9 cellular contexts compared by ENCODE assay signal in the genomic region with DNA sequence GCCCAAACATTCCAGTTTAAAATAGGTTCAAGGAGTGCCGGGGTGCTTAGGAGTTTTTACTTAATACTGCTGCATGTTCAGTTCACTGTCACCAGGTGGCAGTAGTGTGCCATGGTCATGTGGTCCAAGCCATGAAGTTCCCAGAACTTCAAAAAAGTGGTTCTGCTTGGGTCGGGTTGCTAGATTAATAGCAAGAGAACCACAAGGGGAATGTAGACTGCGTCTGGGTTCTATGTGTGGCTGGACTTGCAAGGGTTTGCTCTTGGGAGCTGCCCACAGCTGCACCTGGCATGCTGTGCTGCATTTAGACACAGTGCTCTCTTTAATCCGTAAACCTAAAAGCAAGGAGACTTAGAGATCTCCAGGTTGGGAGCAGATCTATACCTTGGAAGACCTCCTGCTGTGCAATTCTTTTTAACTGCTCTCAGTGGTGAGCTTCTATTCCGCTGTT. TPM values are rescaled to one million over a fixed set of nuclear protein-coding genes. Genes with fewer than 3 reads are reported as not detected.
DNase-seq lines count a peak whose midpoint lies in the region; ATAC-seq and TF ChIP-seq lines count a peak whose summit lies in the region.
"Had no signal": no experiment of that assay in that cellular context is flagged by ENCODE, and none has a peak within 500 bp of the region (broad histone marks: within the 10 kb centered on the region; RNA-seq: fewer than 3 reads in every experiment).

No MANE protein-coding gene starts in this region.

- no peak overlapping the region for H3K27ac Mint-ChIP-seq in CD4-positive, alpha-beta memory T cell
- H3K27ac Mint-ChIP-seq in activated CD4-positive, alpha-beta memory T cell treated with anti-CD3 and anti-CD28 coated beads for 36 hours, result no peak overlapping the region
- H3K27ac Mint-ChIP-seq in naive B cell, result no peak overlapping the region
- H3K27ac Mint-ChIP-seq: IgD-negative memory B cell had no signal

- peaks cover 0 to 3% (median 1%) of the 10 kb centered on the region in 4 donors for H3K4me1 Mint-ChIP-seq in CD4-positive, alpha-beta memory T cell
- H3K4me1 Mint-ChIP-seq in activated CD4-positive, alpha-beta memory T cell treated with anti-CD3 and anti-CD28 coated beads for 36 hours (ENCODE audit: low read depth), result no peaks in the 10 kb centered on the region
- no peaks in the 10 kb centered on the region for H3K4me1 Mint-ChIP-seq in naive B cell
- H3K4me1 Mint-ChIP-seq: IgD-negative memory B cell had no signal

- peak; percentile 87 for TF ChIP-seq CTCF in thoracic aorta (IDR thresholded peaks at IDR 0.05)

- peaks cover 11% of the 10 kb centered on the region for H3K4me1 ChIP-seq in CD4-positive, alpha-beta memory T cell (ENCODE audit: insufficient read depth, low read length)
- no peaks in the 10 kb centered on the region for H3K4me1 ChIP-seq in thoracic aorta (ENCODE audit: control insufficient read depth in 1 of 2, low read depth in 2 of 2)

- H3K4me3 ChIP-seq in CD4-positive, alpha-beta memory T cell (ENCODE audit: low read length in 2 of 2), result no peak overlapping the region
- H3K4me3 ChIP-seq in thoracic aorta, result no peak overlapping the region

- TF ChIP-seq POLR2A in erythroblast (IDR thresholded peaks at IDR 0.05; ENCODE audit: low read length), result no peak

- CTCF ChIA-PET in CD4-positive, alpha-beta memory T cell (lab: Charles Lee; ENCODE audit: partially characterized antibody), result interaction anchor here (0.7 to 12.1 kb wide), 29 partner anchors 9 to 508 kb away, joined by 3 to 147 read pairs (median 5); no protein-coding TSS in a partner anchor
- CTCF ChIA-PET in activated CD4-positive, alpha-beta memory T cell treated with anti-CD3 and anti-CD28 coated beads for 36 hours (lab: Charles Lee), result interaction anchor here (0.7 to 5.4 kb wide), 19 partner anchors 9 to 499 kb away, joined by 3 to 77 read pairs (median 4); no protein-coding TSS in a partner anchor

- ATAC-seq in GM21786 (IDR thresholded peaks at IDR 0.05; ENCODE audit: unreplicated experiment) (peak; percentile 58), naive B cell (ENCODE audit: low read depth in 2 of 2) (peak; percentile 56 to 69), thoracic aorta (ENCODE audit: insufficient number of reproducible peaks, low FRiP score, low read depth) (no peak)

- POLR2A ChIA-PET in CD4-positive, alpha-beta memory T cell (lab: Charles Lee; ENCODE audit: partially characterized antibody), result interaction anchor here (0.6 to 2.5 kb wide), 10 partner anchors 13 to 1058 kb away, joined by 3 to 9 read pairs (median 5); no protein-coding TSS in a partner anchor
- POLR2A ChIA-PET in activated CD4-positive, alpha-beta memory T cell treated with anti-CD3 and anti-CD28 coated beads for 36 hours (lab: Charles Lee), result no interaction called here

- no peaks in the 10 kb centered on the region for H3K9me3 ChIP-seq in CD4-positive, alpha-beta memory T cell (ENCODE audit: control insufficient read depth in 1 of 2, low read length in 2 of 2)
- no peaks in the 10 kb centered on the region for H3K9me3 ChIP-seq in thoracic aorta

- intact Hi-C loops in CD4-positive, alpha-beta memory T cell (cut with micrococcal nuclease), result loop anchor here (1.0 to 5.0 kb wide), 5 partner anchors 34 to 293 kb away; no protein-coding TSS in a partner anchor
- intact Hi-C loops in activated CD4-positive, alpha-beta memory T cell treated with anti-CD3 and anti-CD28 coated beads for 36 hours (cut with micrococcal nuclease), result loop anchor here (1.0 to 2.0 kb wide), 3 partner anchors 183 to 293 kb away; no protein-coding TSS in a partner anchor

- peaks cover 3% of the 10 kb centered on the region for H3K27me3 ChIP-seq in CD4-positive, alpha-beta memory T cell (ENCODE audit: insufficient read depth, low read length)
- no peaks in the 10 kb centered on the region for H3K27me3 ChIP-seq in thoracic aorta (replicated peaks; ENCODE audit: insufficient read depth)

- H3K4me3 Mint-ChIP-seq in CD4-positive, alpha-beta memory T cell, result no peak overlapping the region
- H3K4me3 Mint-ChIP-seq in activated CD4-positive, alpha-beta memory T cell treated with anti-CD3 and anti-CD28 coated beads for 36 hours, result no peak overlapping the region
- H3K4me3 Mint-ChIP-seq in naive B cell, result no peak overlapping the region
- H3K4me3 Mint-ChIP-seq: IgD-negative memory B cell had no signal

- H3K36me3 ChIP-seq in CD4-positive, alpha-beta memory T cell (ENCODE audit: insufficient read depth, low read length), result no peaks in the 10 kb centered on the region
- no peaks in the 10 kb centered on the region for H3K36me3 ChIP-seq in thoracic aorta

- DNase-seq in CD4-positive, alpha-beta memory T cell, result peak; percentile 54 to 65 (median 57)
- DNase-seq in NCI-H2227 treated with DMSO at 0.1 percent for 48 hours (lab: John Stamatoyannopoulos, UW) (peak; percentile 8), erythroblast (lab: John Stamatoyannopoulos, UW) (peak; percentile 67 to 82), naive B cell (peak; percentile 52), thoracic aorta (ENCODE audit: low spot score) (no peak)
- peak; percentile 54 for DNase-seq in activated CD4-positive, alpha-beta memory T cell treated with anti-CD3 and anti-CD28 coated beads for 36 hours
- no peak for DNase-seq in NK-92 treated with Interleukin-12 subunit alpha and Interleukin-12 subunit beta, amount 100 ng/mL, for 24 hours (lab: John Stamatoyannopoulos, UW)

- H3K36me3 Mint-ChIP-seq in CD4-positive, alpha-beta memory T cell, result no peaks in the 10 kb centered on the region
- no peaks in the 10 kb centered on the region for H3K36me3 Mint-ChIP-seq in activated CD4-positive, alpha-beta memory T cell treated with anti-CD3 and anti-CD28 coated beads for 36 hours
- peaks cover 0 to 2% of the 10 kb centered on the region in 2 donors for H3K36me3 Mint-ChIP-seq in naive B cell
- H3K36me3 Mint-ChIP-seq: IgD-negative memory B cell had no signal

- no peak overlapping the region for H3K27ac ChIP-seq in CD4-positive, alpha-beta memory T cell (ENCODE audit: low read depth, low read length)
- H3K27ac ChIP-seq in thoracic aorta, result no peak overlapping the region

- H3K27me3 Mint-ChIP-seq in CD4-positive, alpha-beta memory T cell, result peaks cover 8 to 11% of the 10 kb centered on the region in 2 donors
- peaks cover 3% of the 10 kb centered on the region for H3K27me3 Mint-ChIP-seq in activated CD4-positive, alpha-beta memory T cell treated with anti-CD3 and anti-CD28 coated beads for 36 hours
- peaks cover 24 to 44% (median 28%) of the 10 kb centered on the region in 3 donors for H3K27me3 Mint-ChIP-seq in naive B cell

- no peaks in the 10 kb centered on the region for H3K9me3 Mint-ChIP-seq in CD4-positive, alpha-beta memory T cell
- H3K9me3 Mint-ChIP-seq in activated CD4-positive, alpha-beta memory T cell treated with anti-CD3 and anti-CD28 coated beads for 36 hours, result no peaks in the 10 kb centered on the region
- H3K9me3 Mint-ChIP-seq in naive B cell, result no peaks in the 10 kb centered on the region
- H3K9me3 Mint-ChIP-seq: IgD-negative memory B cell had no signal

RNA-seq across cellular contexts. Expression of a gene that starts 6.5 kb away (rescaled TPM):
- 10 to 100 TPM; 58.1 to 60.4 TPM for total RNA-seq in CD4-positive, alpha-beta memory T cell
- 1 to 10 TPM; 2.0 to 3.1 TPM for polyA plus RNA-seq in CD4-positive, alpha-beta memory T cell
- total RNA-seq in activated CD4-positive, alpha-beta memory T cell treated with anti-CD3 and anti-CD28 coated beads for 36 hours, result under 1 TPM; 0.22 to 0.31 TPM
- polyA plus RNA-seq in naive B cell (ENCODE audit: low read depth in 6 of 6), result 1 to 10 TPM in 1 of 6 donors, under 1 TPM in 4, not detected in 1; 0.49 to 1.1 (median 0.85) TPM
- 10 to 100 TPM; 20.6 to 48.5 TPM for total RNA-seq in thoracic aorta

Comparison
In these comparisons a context has a peak if more than half of its experiments do, and no peak if none do; other contexts are left out.
1. DNase-seq: peak in CD4-positive, alpha-beta memory T cell (5 of 5), NCI-H2227 treated with DMSO at 0.1 percent for 48 hours (single experiment), activated CD4-positive, alpha-beta memory T cell treated with anti-CD3 and anti-CD28 coated beads for 36 hours (single experiment), erythroblast (2 of 2) and naive B cell (single experiment); none in thoracic aorta (single experiment) and NK-92 treated with Interleukin-12 subunit alpha and Interleukin-12 subunit beta, amount 100 ng/mL, for 24 hours (single experiment).
2. RNA of a gene that starts 6.5 kb away (total RNA-seq): 58.1 to 60.4 TPM in CD4-positive, alpha-beta memory T cell and 20.6 to 48.5 TPM in thoracic aorta; 0.22 to 0.31 TPM in activated CD4-positive, alpha-beta memory T cell treated with anti-CD3 and anti-CD28 coated beads for 36 hours; every median in the first group is over 10 times any median in the second.